Comparison of ENCODE assay signal across 16 cellular contexts in genomic region chr16:69839240-69839688, GRCh38.
DNase-seq lines count a peak whose midpoint lies in the region; ATAC-seq, FAIRE-seq and TF ChIP-seq lines count a peak whose summit lies in the region.
"Had no signal": no experiment of that assay in that cellular context is flagged by ENCODE, and none has a peak within 500 bp of the region (broad histone marks: within the 10 kb centered on the region; RNA-seq: fewer than 3 reads in every experiment).

No MANE protein-coding gene starts in this region.

- H3K4me1 ChIP-seq in cardiac muscle cell (ENCODE audit: low read depth) (peaks cover 51% of the 10 kb centered on the region), muscle layer of duodenum (ENCODE audit: control insufficient read depth in 1 of 2, insufficient read depth in 2 of 2, low read length in 2 of 2) (peaks cover 0 to 12% of the 10 kb centered on the region in 2 donors), tibial artery (peaks cover 0 to 38% (median 31%) of the 10 kb centered on the region in 4 donors)

- no peaks in the 10 kb centered on the region for H3K36me3 ChIP-seq in cardiac muscle cell
- H3K36me3 ChIP-seq in muscle layer of duodenum (ENCODE audit: control insufficient read depth in 1 of 2, insufficient read depth in 2 of 2, low read length in 2 of 2), result peaks cover 4 to 9% of the 10 kb centered on the region in 2 donors
- peaks cover 0 to 11% (median 0%) of the 10 kb centered on the region in 3 donors for H3K36me3 ChIP-seq in tibial artery
- no peaks in the 10 kb centered on the region; the same call in 1 of the 2 replicates for H3K36me3 ChIP-seq in H7 (replicated peaks; ENCODE audit: control insufficient read depth, insufficient read depth, low read length)

- H3K9me3 ChIP-seq in cardiac muscle cell (ENCODE audit: low read depth) (no peaks in the 10 kb centered on the region), muscle layer of duodenum (ENCODE audit: control insufficient read depth in 1 of 2, low read length in 2 of 2) (no peaks in the 10 kb centered on the region), tibial artery (no peaks in the 10 kb centered on the region)
- H3K9me3 ChIP-seq: sigmoid colon had no signal

- no peak for ATAC-seq in HG03342 (IDR thresholded peaks at IDR 0.05; ENCODE audit: unreplicated experiment)

- FAIRE-seq in GM19239 (lab: Jason Lieb, UNC), result no peak
- FAIRE-seq: H1 had no signal

- H3K4me3 ChIP-seq in cardiac muscle cell (no peak overlapping the region), muscle layer of duodenum (ENCODE audit: low read depth in 1 of 2, low read length in 2 of 2) (no peak overlapping the region), tibial artery (no peak overlapping the region), H7 (ENCODE audit: insufficient read depth, low read depth, low read length) (no peak overlapping the region)
- H3K4me3 ChIP-seq: sigmoid colon had no signal

- intact Hi-C loops in tibial artery (cut with DNase I; ENCODE audit: low total_unique reads), result no loop called here

- TF ChIP-seq CTCF in cardiac muscle cell (IDR thresholded peaks at IDR 0.05; ENCODE audit: low read depth, low read length) (no peak), tibial artery (IDR thresholded peaks at IDR 0.05) (no peak)

- peak; percentile 66 for DNase-seq in DMS 273 (lab: John Stamatoyannopoulos, UW; ENCODE audit: unreplicated experiment)
- DNase-seq in DMS 273 treated with DMSO at 0.1 percent for 48 hours (lab: John Stamatoyannopoulos, UW), result no peak
- DNase-seq in cardiac muscle cell (ENCODE audit: low read depth in 1 of 2, low spot score in 1 of 2), result peak in 1 of 2 donors; percentile 57
- no peak for DNase-seq in tibial artery
- no peak for DNase-seq in GM19239 (ENCODE audit: insufficient read length, low spot score)
- DNase-seq in H7, result no peak
- DNase-seq: activated CD4-positive, alpha-beta T cell treated with anti-CD3 and anti-CD28 coated beads, Interleukin-2, amount 10 ng/mL, durations not matched to agents 24 days and 14 days; CD4-positive, CD25-positive, alpha-beta regulatory T cell; GDM1; NCI-H2227 treated with DMSO at 0.1 percent for 48 hours; OCI-M1; sigmoid colon had no signal

- H3K27me3 ChIP-seq in cardiac muscle cell, result no peaks in the 10 kb centered on the region
- no peaks in the 10 kb centered on the region for H3K27me3 ChIP-seq in muscle layer of duodenum (ENCODE audit: low read depth, low read length)
- H3K27me3 ChIP-seq in tibial artery, result no peaks in the 10 kb centered on the region
- H3K27me3 ChIP-seq in H7 (ENCODE audit: control insufficient read depth, insufficient read depth, low read length), result no peaks in the 10 kb centered on the region
- H3K27me3 ChIP-seq: sigmoid colon had no signal

- H3K27ac ChIP-seq in cardiac muscle cell, result peak overlapping the region; percentile 94
- peak overlapping the region; percentile 56 for H3K27ac ChIP-seq in muscle layer of duodenum (ENCODE audit: low read length)
- peak overlapping the region; percentile 73 to 77 for H3K27ac ChIP-seq in tibial artery
- H3K27ac ChIP-seq: 22Rv1 had no signal
